Comparison of ENCODE assay signal across 11 cellular contexts in the genomic region with DNA sequence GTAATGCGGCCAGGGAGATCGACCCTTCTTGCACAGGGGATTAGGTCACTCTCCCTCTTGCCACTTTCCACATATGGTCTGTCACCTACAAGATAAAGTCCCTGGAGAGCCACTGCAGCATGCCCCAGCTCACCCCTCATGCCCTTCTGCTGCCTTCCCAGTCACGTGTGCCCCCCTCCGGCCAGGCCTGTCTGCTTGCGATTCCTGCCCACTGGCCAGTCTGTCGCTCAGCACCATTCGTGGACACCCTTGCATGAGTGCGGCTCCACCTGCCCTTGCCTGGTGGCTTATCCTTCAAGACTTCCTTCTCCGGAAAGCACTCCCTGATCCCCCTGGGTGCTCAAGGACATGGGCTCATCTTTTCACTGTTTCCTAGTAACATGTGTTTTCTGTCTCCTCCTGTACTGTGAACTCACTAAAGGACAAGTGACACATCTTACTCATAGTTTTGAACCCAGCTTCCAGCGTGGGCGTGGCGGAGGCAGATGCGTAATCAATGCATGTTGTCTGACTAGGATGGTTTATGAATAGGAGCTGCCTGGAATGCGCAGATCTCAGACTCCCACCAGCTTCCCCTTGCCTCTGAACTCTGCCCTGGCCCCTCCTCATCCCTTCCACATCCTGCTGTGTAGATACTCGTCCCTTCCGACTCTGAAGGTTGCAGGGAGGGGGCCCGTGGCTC. TPM values are rescaled to one million over a fixed set of nuclear protein-coding genes. Genes with fewer than 3 reads are reported as not detected.
DNase-seq lines count a peak whose midpoint lies in the region; ATAC-seq, FAIRE-seq and TF ChIP-seq lines count a peak whose summit lies in the region.
"Had no signal": no experiment of that assay in that cellular context is flagged by ENCODE, and none has a peak within 500 bp of the region (broad histone marks: within the 10 kb centered on the region; RNA-seq: fewer than 3 reads in every experiment).

No MANE protein-coding gene starts in this region.

- 12% methylated on average over 17 of the region's 17 CpGs for WGBS in K562 (ENCODE audit: insufficient coverage, low coverage, missing lambda C conversion rate)

- TF ChIP-seq EP300 in K562 (IDR thresholded peaks at IDR 0.05; ENCODE audit: low read length) = 0 out of 2 replicates have a peak, but pooled peaks have one; percentile 6

- POLR2A ChIA-PET in K562 (lab: Yijun Ruan, JAX) = interaction anchor here (0.7 to 1.9 kb wide), 4 partner anchors 29 to 86 kb away, joined by 3 to 7 read pairs (median 4); no protein-coding TSS in a partner anchor

- intact Hi-C loops in K562 (cut with micrococcal nuclease) = no loop called here

- no peaks in the 10 kb centered on the region for H4K20me1 ChIP-seq in K562 (replicated peaks; ENCODE audit: control insufficient read depth, insufficient read depth, low read length)

- CTCF ChIA-PET in K562 (lab: Yijun Ruan, JAX; ENCODE audit: low intra/inter-chr PET ratio) = no interaction called here

- H3K4me3 ChIP-seq in NB4 (ENCODE audit: low read depth, low read length) = no peak overlapping the region
- no peak overlapping the region for H3K4me3 ChIP-seq in K562
- H3K4me3 ChIP-seq: SJCRH30 had no signal

- peak in 1 of 2 experiments; percentile 1; a peak in 1 of 4 replicates for TF ChIP-seq RAD21 in K562 (CRISPR knock-in tag; conservative IDR thresholded peaks at IDR 0.05 in 1 of 2, IDR thresholded peaks at IDR 0.05 in 1 of 2)

- H3K4me1 Mint-ChIP-seq in glutamatergic neuron (ENCODE audit: low read depth, unreplicated experiment) = peaks cover 9% of the 10 kb centered on the region

- H2AFZ ChIP-seq in K562 (ENCODE audit: low read depth, low read length) = peak overlapping the region; percentile 74

- TF ChIP-seq POLR2A in NB4 (IDR thresholded peaks at IDR 0.05; ENCODE audit: extremely low read depth, insufficient read length) (no peak), K562 (conservative IDR thresholded peaks at IDR 0.05) (no peak)

- H3K27ac Mint-ChIP-seq in glutamatergic neuron (ENCODE audit: unreplicated experiment) = no peak overlapping the region
- H3K27ac Mint-ChIP-seq: progenitor cell of endocrine pancreas had no signal

- DNase-seq in CMK (ENCODE audit: low read depth) (peak; percentile 44), NB4 (ENCODE audit: low read depth) (peak; percentile 55), K562 (ENCODE audit: extremely low read depth in 1 of 4, low spot score in 3 of 4) (peak; percentile 70 to 92 (median 74)), renal cortical epithelial cell (ENCODE audit: low read depth) (peak; percentile 22), SIG-M5 treated with dmso at 0.1 percent for 504 hours (lab: John Stamatoyannopoulos, UW; ENCODE audit: unreplicated experiment) (no peak), NOMO-1 (lab: John Stamatoyannopoulos, UW; ENCODE audit: unreplicated experiment in 2 of 2) (no peak), iPS-NIHi7 (ENCODE audit: extremely low spot score) (no peak), glutamatergic neuron (no peak)
- DNase-seq: SJCRH30 had no signal

- in situ Hi-C loops in K562 (cut with MboI) = no loop called here

- no peaks in the 10 kb centered on the region for H3K9me1 ChIP-seq in K562 (ENCODE audit: control insufficient read depth, insufficient read depth, low read length)

- H3K27ac ChIP-seq in K562 (ENCODE audit: extremely low read depth, low read depth, low read length) = peak overlapping the region; percentile 23; the same call in 1 of the 3 replicates
- H3K27ac ChIP-seq: SJCRH30 had no signal

- FAIRE-seq in K562 (lab: Jason Lieb, UNC) = peak; percentile 92

- H3K9me3 ChIP-seq in K562 (replicated peaks; ENCODE audit: control insufficient read depth, insufficient read depth, low read depth, low read length) = peaks cover 1% of the 10 kb centered on the region; the same call in 1 of the 2 replicates
- H3K9me3 ChIP-seq: SJCRH30 had no signal

- peak overlapping the region; percentile 69 for H3K4me2 ChIP-seq in K562 (ENCODE audit: insufficient read depth, low read length)

- peak overlapping the region; percentile 19 to 59; a peak in 3 of 4 replicates for H3K9ac ChIP-seq in K562 (ENCODE audit: insufficient read depth in 1 of 2, low read depth in 2 of 2, low read length in 2 of 2)

- peaks cover 5% of the 10 kb centered on the region for H3K36me3 Mint-ChIP-seq in glutamatergic neuron (ENCODE audit: unreplicated experiment)

- no peaks in the 10 kb centered on the region for H3K79me2 ChIP-seq in K562 (ENCODE audit: control insufficient read depth, insufficient read depth, low read length)

- H3K27me3 Mint-ChIP-seq in glutamatergic neuron (ENCODE audit: unreplicated experiment) = peaks cover 3% of the 10 kb centered on the region

- BruUV-seq in K562 (replicated peaks; lab: Mats Ljungman, UMichigan) = no TSS peak

- TF ChIP-seq CTCF in NB4 (IDR thresholded peaks at IDR 0.05; ENCODE audit: low read depth, low read length) = no peak
- TF ChIP-seq CTCF in K562 (IDR thresholded peaks at IDR 0.05 in 2 of 3, conservative IDR thresholded peaks at IDR 0.05 in 1 of 3; ENCODE audit: insufficient read depth in 2 of 3, low read depth in 1 of 3, low read length in 3 of 3) = no peak
- TF ChIP-seq CTCF in glutamatergic neuron (IDR thresholded peaks at IDR 0.05; ENCODE audit: partially characterized antibody, unreplicated experiment) = no peak

- ATAC-seq in K562 = peak; percentile 72

- H3K27me3 ChIP-seq in K562 (ENCODE audit: control insufficient read depth in 2 of 2, insufficient read depth in 2 of 2, low read length in 2 of 2) = no peaks in the 10 kb centered on the region
- H3K27me3 ChIP-seq: SJCRH30 had no signal

- no peaks in the 10 kb centered on the region for H3K36me3 ChIP-seq in K562 (ENCODE audit: control insufficient read depth, insufficient read depth, low read length)
- H3K36me3 ChIP-seq: SJCRH30 had no signal

- no peak overlapping the region for H3K4me3 Mint-ChIP-seq in glutamatergic neuron (ENCODE audit: unreplicated experiment)

- H3K9me3 Mint-ChIP-seq in glutamatergic neuron (ENCODE audit: unreplicated experiment) = no peaks in the 10 kb centered on the region

- H3K4me1 ChIP-seq in K562 (replicated peaks in 1 of 2; ENCODE audit: control insufficient read depth in 2 of 2, insufficient read depth in 2 of 2, low read length in 2 of 2) = peaks cover 30 to 36% of the 10 kb centered on the region in 2 experiments
- H3K4me1 ChIP-seq: SJCRH30 had no signal

TF ChIP-seq in K562, 482 proteins besides CTCF, POLR2A, EP300 and RAD21 (continues in another document):
- peak; percentile 76 for TF ChIP-seq TEAD4 (IDR thresholded peaks at IDR 0.05; ENCODE audit: low read length)
- TF ChIP-seq TEAD4 (CRISPR knock-in tag; IDR thresholded peaks at IDR 0.05; ENCODE audit: borderline replicate concordance) = no peak
- TF ChIP-seq SMARCA4 (IDR thresholded peaks at IDR 0.05) = peak; percentile 51
- no peak for TF ChIP-seq CHD1 (IDR thresholded peaks at IDR 0.05; ENCODE audit: low read length)

RNA-seq across cellular contexts. Expression of a gene that starts 7.8 kb away (rescaled TPM):
- 26.6 and 60.2 TPM in 2 replicates for total RNA-seq in K562 (2011; cell fraction: chromatin; rRNA removed; ENCODE audit: low replicate concordance)
- 32.0 and 34.7 TPM in 2 replicates for total RNA-seq in K562 (2011; cell fraction: nucleolus; rRNA removed)
- 22.7 and 29.8 TPM in 2 replicates for total RNA-seq in K562 (2011; cell fraction: nucleoplasm; rRNA removed)
- total RNA-seq in K562 (2014; rRNA removed) (0.94 and 1.0 TPM in 2 replicates), K562 (2014; rRNA removed; fragmentation: Illumina TruSeq; extraction: Trizol) (0.44 and 2.3 TPM in 2 replicates), K562 (2015; rRNA removed; fragmentation: Illumina TruSeq; extraction: Trizol) (0.45 and 0.65 TPM in 2 replicates), K562 (2021) (4.7 and 6.8 TPM in 2 replicates), renal cortical epithelial cell (not detected in 2 replicates), glutamatergic neuron (ENCODE audit: unreplicated experiment) (not detected)
- polyA plus RNA-seq in K562 (2011; rRNA removed) (3.4 and 6.9 TPM in 2 replicates), K562 (2014; fragmentation: Illumina TruSeq; extraction: Trizol) (0.56 and 1.8 TPM in 2 replicates), K562 (2014; fragmentation: Nextera tagmentation; extraction: Ambion mirVana) (1 to 10 TPM; 2.5 to 2.8 TPM), K562 (2014; rRNA removed) (1.6 and 5.0 TPM in 2 replicates)
- 0.65 and 1.6 TPM in 2 replicates for polyA plus RNA-seq in K562 (2011; cell fraction: cytosol; rRNA removed)
- polyA plus RNA-seq in K562 (2011; cell fraction: nucleus; rRNA removed) = 39.8 and 97.5 TPM in 2 replicates
- 1.3 and 9.4 TPM in 2 replicates for polyA plus RNA-seq in K562 (2012)
- 0.36 and 2.7 TPM in 2 replicates for polyA minus RNA-seq in K562 (2011; rRNA and poly(A)+ RNA removed)
- polyA minus RNA-seq in K562 (2011; cell fraction: cytosol; rRNA and poly(A)+ RNA removed) = 8.7 TPM in 1 of 2 replicates, not detected in the other
- 6.9 and 15.8 TPM in 2 replicates for polyA minus RNA-seq in K562 (2011; cell fraction: nucleus; rRNA and poly(A)+ RNA removed)
- total RNA-seq: kidney epithelial cell, progenitor cell of endocrine pancreas, SJCRH30 had no signal

RNA-seq across cellular contexts. Expression of a gene that starts 51.4 kb away (rescaled TPM):
- 12.0 and 31.2 TPM in 2 replicates for total RNA-seq in K562 (2011; cell fraction: chromatin; rRNA removed; ENCODE audit: low replicate concordance)
- total RNA-seq in K562 (2011; cell fraction: nucleolus; rRNA removed) = 9.5 and 10.3 TPM in 2 replicates
- total RNA-seq in K562 (2011; cell fraction: nucleoplasm; rRNA removed) = 20.5 and 28.5 TPM in 2 replicates
- total RNA-seq in K562 (2014; rRNA removed) (10.4 and 12.3 TPM in 2 replicates), K562 (2014; rRNA removed; fragmentation: Illumina TruSeq; extraction: Trizol) (14.2 and 16.9 TPM in 2 replicates), K562 (2015; rRNA removed; fragmentation: Illumina TruSeq; extraction: Trizol) (11.5 and 12.1 TPM in 2 replicates), K562 (2021) (17.6 and 18.6 TPM in 2 replicates), renal cortical epithelial cell (0.40 and 4.2 TPM in 2 replicates), glutamatergic neuron (ENCODE audit: unreplicated experiment) (3.3 TPM)
- polyA plus RNA-seq in K562 (2011; rRNA removed) (15.8 and 18.5 TPM in 2 replicates), K562 (2014; fragmentation: Illumina TruSeq; extraction: Trizol) (20.3 and 21.9 TPM in 2 replicates), K562 (2014; fragmentation: Nextera tagmentation; extraction: Ambion mirVana) (10 to 100 TPM; 14.1 to 14.9 TPM), K562 (2014; rRNA removed) (10.9 and 13.2 TPM in 2 replicates)
- 2.9 and 6.0 TPM in 2 replicates for polyA plus RNA-seq in K562 (2011; cell fraction: cytosol; rRNA removed)
- polyA plus RNA-seq in K562 (2011; cell fraction: nucleus; rRNA removed) = 7.2 and 9.8 TPM in 2 replicates
- 12.2 and 19.9 TPM in 2 replicates for polyA plus RNA-seq in K562 (2012)
- 21.9 and 31.4 TPM in 2 replicates for polyA minus RNA-seq in K562 (2011; rRNA and poly(A)+ RNA removed)
- polyA minus RNA-seq in K562 (2011; cell fraction: cytosol; rRNA and poly(A)+ RNA removed) = 4.9 and 6.4 TPM in 2 replicates
- 12.3 and 21.2 TPM in 2 replicates for polyA minus RNA-seq in K562 (2011; cell fraction: nucleus; rRNA and poly(A)+ RNA removed)

Comparison
In these comparisons a context has a peak if more than half of its experiments do, and no peak if none do; other contexts are left out.
1. DNase-seq: peak in CMK (single experiment), NB4 (single experiment), K562 (4 of 4) and renal cortical epithelial cell (single experiment); none in SIG-M5 treated with dmso at 0.1 percent for 504 hours (single experiment), NOMO-1 (0 of 2), iPS-NIHi7 (single experiment) and glutamatergic neuron (single experiment).